1 cellular context compared by ENCODE assay signal in the genomic region with DNA sequence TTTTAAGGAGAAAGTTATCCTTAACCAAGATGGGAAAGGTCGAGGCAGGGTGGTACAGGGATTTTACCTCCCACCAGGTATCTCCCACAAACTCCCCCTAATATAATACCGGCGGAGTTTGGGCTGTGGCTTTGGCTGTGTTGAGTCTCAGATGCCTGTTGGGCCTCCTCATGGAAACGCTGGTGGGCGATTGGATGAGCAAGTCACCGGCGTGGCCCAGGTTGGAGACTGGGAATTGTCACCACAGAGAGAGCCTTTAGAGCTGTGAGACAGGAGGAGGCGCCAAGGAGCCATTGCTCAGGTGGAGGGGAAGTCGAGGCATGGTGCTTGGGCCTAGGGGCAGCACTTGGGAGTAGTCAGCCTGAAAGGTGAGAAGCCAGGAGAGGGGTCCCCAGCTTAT.
TF ChIP-seq lines count a peak whose summit lies in the region.

No MANE protein-coding gene starts in this region.

TF ChIP-seq in HepG2, 621 proteins besides CTCF, POLR2A, EP300 and RAD21:
- TF ChIP-seq SAP130 (CRISPR knock-in tag; IDR thresholded peaks at IDR 0.05; ENCODE audit: low read depth) (no peak), RFX5 (IDR thresholded peaks at IDR 0.05; ENCODE audit: low read depth, low read length) (no peak), ZNF850 (CRISPR knock-in tag; conservative IDR thresholded peaks at IDR 0.05) (no peak), ZFY (CRISPR knock-in tag; IDR thresholded peaks at IDR 0.05) (no peak), NFE2L1 (CRISPR knock-in tag; IDR thresholded peaks at IDR 0.05; ENCODE audit: borderline replicate concordance) (no peak), ZFP1 (CRISPR knock-in tag; IDR thresholded peaks at IDR 0.05) (no peak)
- TF ChIP-seq, protein P1, sequence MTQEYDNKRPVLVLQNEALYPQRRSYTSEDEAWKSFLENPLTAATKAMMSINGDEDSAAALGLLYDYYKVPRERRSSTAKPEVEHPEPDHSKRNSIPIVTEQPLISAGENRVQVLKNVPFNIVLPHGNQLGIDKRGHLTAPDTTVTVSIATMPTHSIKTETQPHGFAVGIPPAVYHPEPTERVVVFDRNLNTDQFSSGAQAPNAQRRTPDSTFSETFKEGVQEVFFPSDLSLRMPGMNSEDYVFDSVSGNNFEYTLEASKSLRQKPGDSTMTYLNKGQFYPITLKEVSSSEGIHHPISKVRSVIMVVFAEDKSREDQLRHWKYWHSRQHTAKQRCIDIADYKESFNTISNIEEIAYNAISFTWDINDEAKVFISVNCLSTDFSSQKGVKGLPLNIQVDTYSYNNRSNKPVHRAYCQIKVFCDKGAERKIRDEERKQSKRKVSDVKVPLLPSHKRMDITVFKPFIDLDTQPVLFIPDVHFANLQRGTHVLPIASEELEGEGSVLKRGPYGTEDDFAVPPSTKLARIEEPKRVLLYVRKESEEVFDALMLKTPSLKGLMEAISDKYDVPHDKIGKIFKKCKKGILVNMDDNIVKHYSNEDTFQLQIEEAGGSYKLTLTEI (CRISPR knock-in tag; conservative IDR thresholded peaks at IDR 0.05) = no peak
